19 cellular contexts compared by ENCODE assay signal in genomic region chr3:116299646-116300081, GRCh38.
DNase-seq lines count a peak whose midpoint lies in the region; ATAC-seq lines count a peak whose summit lies in the region.
"Had no signal": no experiment of that assay in that cellular context is flagged by ENCODE, and none has a peak within 500 bp of the region (broad histone marks: within the 10 kb centered on the region; RNA-seq: fewer than 3 reads in every experiment).

No MANE protein-coding gene starts in this region.

- DNase-seq in G401 (ENCODE audit: low spot score), result peak; percentile 97
- DNase-seq in NCI-H446 (lab: John Stamatoyannopoulos, UW), result peak; percentile 85 to 90
- no peak for DNase-seq in NCI-H526 (lab: John Stamatoyannopoulos, UW)
- DNase-seq in NCI-H226, result no peak
- DNase-seq in NCI-H345 treated with DMSO at 0.1 percent for 48 hours (lab: John Stamatoyannopoulos, UW; ENCODE audit: unreplicated experiment), result no peak
- DNase-seq in DMS79 treated with DMSO at 0.1 percent for 48 hours (lab: John Stamatoyannopoulos, UW), result no peak
- DNase-seq: activated CD4-positive, alpha-beta memory T cell treated with anti-CD3 and anti-CD28 coated beads for 36 hours; activated T-cell treated with anti-CD3 and anti-CD28 coated beads, Interleukin-2, amount 50 U/mL, for 48 hours; central memory CD4-positive, alpha-beta T cell; foreskin keratinocyte; IMR-90; naive thymus-derived CD8-positive, alpha-beta T cell; psoas muscle; stimulated activated CD4-positive, alpha-beta T cell treated with anti-CD3 and anti-CD28 coated beads, Interleukin-15, amount 100 ng/mL, for 24 hours; stomach; uterus had no signal

- in situ Hi-C loops in G401 (cut with HindIII; ENCODE audit: low sequenced_read_pairs), result no loop called here

- H3K27ac ChIP-seq in cingulate gyrus (ENCODE audit: low read depth, low read length), result peak overlapping the region; percentile 33
- H3K27ac ChIP-seq: foreskin keratinocyte, psoas muscle, SJSA1, stomach, uterus had no signal

- peak; percentile 63 for ATAC-seq in GM21576 (IDR thresholded peaks at IDR 0.05; ENCODE audit: unreplicated experiment)
- ATAC-seq: foreskin keratinocyte; naive thymus-derived CD8-positive, alpha-beta T cell; psoas muscle had no signal

Comparison
In these comparisons a context has a peak if more than half of its experiments do, and no peak if none do; other contexts are left out.
1. DNase-seq: peak in G401 (single experiment) and NCI-H446 (2 of 2); none in NCI-H526 (0 of 2), NCI-H226 (single experiment), NCI-H345 treated with DMSO at 0.1 percent for 48 hours (single experiment) and DMS79 treated with DMSO at 0.1 percent for 48 hours (single experiment).